In genomic region chr21:33940164-33940563, GRCh38 we compare ENCODE assay signal across 12 cellular contexts. TPM values are rescaled to one million over a fixed set of nuclear protein-coding genes. Genes with fewer than 3 reads are reported as not detected.
DNase-seq lines count a peak whose midpoint lies in the region; ATAC-seq, FAIRE-seq and TF ChIP-seq lines count a peak whose summit lies in the region.
"Had no signal": no experiment of that assay in that cellular context is flagged by ENCODE, and none has a peak within 500 bp of the region (broad histone marks: within the 10 kb centered on the region; RNA-seq: fewer than 3 reads in every experiment).

No MANE protein-coding gene starts in this region.

- RAD21 ChIA-PET in GM12878 (lab: Charles Lee; ENCODE audit: unreplicated experiment) = interaction anchor here (1.0 to 5.0 kb wide), 2 partner anchors 12 to 16 kb away, joined by 4 to 35 read pairs; no protein-coding TSS in a partner anchor

- H3K27me3 ChIP-seq in GM12878 (replicated peaks in 1 of 2; ENCODE audit: control insufficient read depth in 2 of 2, insufficient read depth in 2 of 2, low read length in 1 of 2) = no peaks in the 10 kb centered on the region

- H3K79me2 ChIP-seq in GM12878 (ENCODE audit: control insufficient read depth, insufficient read depth, low read length) = no peaks in the 10 kb centered on the region

- SMC1A ChIA-PET in GM12878 (lab: Charles Lee; ENCODE audit: uncharacterized antibody, unreplicated experiment) = interaction anchor here (1.0 to 3.9 kb wide), 2 partner anchors 8 to 100 kb away, joined by 3 to 30 read pairs; no protein-coding TSS in a partner anchor

- TF ChIP-seq CTCF in GM12878 (IDR thresholded peaks at IDR 0.05 in 2 of 3, conservative IDR thresholded peaks at IDR 0.05 in 1 of 3; ENCODE audit: control insufficient read depth in 2 of 3, extremely low read depth in 1 of 3, insufficient read depth in 1 of 3, low read depth in 3 of 3, low read length in 3 of 3) = no peak

- 44% methylated on average over 9 of the region's 9 CpGs for WGBS in GM12878 (ENCODE audit: insufficient coverage, insufficient replicate concordance, low lambda C conversion rate, missing lambda C conversion rate)

- in situ Hi-C loops in GM12878 (cut with MboI) = no loop called here

- no peaks in the 10 kb centered on the region for H4K20me1 ChIP-seq in GM12878 (ENCODE audit: control insufficient read depth, insufficient read depth)

- TF ChIP-seq EP300 in GM12878 (IDR thresholded peaks at IDR 0.05; ENCODE audit: borderline replicate concordance in 1 of 2, control insufficient read depth in 1 of 2, low read depth in 2 of 2, low read length in 2 of 2) = no peak

- CTCF ChIA-PET in GM12878 (lab: Yijun Ruan, JAX) = interaction anchor here (1.3 to 1.8 kb wide), 3 partner anchors 16 to 50 kb away, joined by 3 to 4 read pairs (median 3); no protein-coding TSS in a partner anchor

- no peak for TF ChIP-seq RAD21 in GM12878 (IDR thresholded peaks at IDR 0.05; ENCODE audit: insufficient read depth, low read depth, low read length)

- H3K27ac ChIP-seq in GM12878 (ENCODE audit: control insufficient read depth, insufficient read depth) = no peak overlapping the region
- H3K27ac ChIP-seq: HL-60 had no signal

- no peak overlapping the region for H3K4me2 ChIP-seq in GM12878 (ENCODE audit: control insufficient read depth, insufficient read depth)

- DNase-seq in CD1c-positive myeloid dendritic cell (ENCODE audit: extremely low spot score) = peak; percentile 49
- peak; percentile 68 to 74 for DNase-seq in Kasumi-1 (lab: John Stamatoyannopoulos, UW)
- no peak for DNase-seq in GM12878 (ENCODE audit: low read depth, low spot score)
- peak; percentile 67 for DNase-seq in myocyte (ENCODE audit: low read depth)
- DNase-seq in AG08395 (ENCODE audit: low spot score) = no peak
- DNase-seq in effector CD8-positive, alpha-beta T cell (lab: John Stamatoyannopoulos, UW) = no peak
- DNase-seq in NCI-H2227 treated with DMSO at 0.1 percent for 48 hours (lab: John Stamatoyannopoulos, UW) = no peak
- DNase-seq: hippocampal formation, mucosa of descending colon, T1000 had no signal

- ATAC-seq in GM12878 (no peak), HG03442 (IDR thresholded peaks at IDR 0.05; ENCODE audit: unreplicated experiment) (no peak)
- ATAC-seq: mucosa of descending colon had no signal

- no peak for TF ChIP-seq POLR2A in GM12878 (IDR thresholded peaks at IDR 0.05; ENCODE audit: low read depth, low read length)

- H3K4me1 ChIP-seq in GM12878 (ENCODE audit: control insufficient read depth, insufficient read depth, low read length) = peaks cover 9% of the 10 kb centered on the region

- no peak for FAIRE-seq in GM12878 (lab: Jason Lieb, UNC)

- POLR2A ChIA-PET in GM12878 (lab: Charles Lee) = interaction anchor here (0.6 kb wide), 1 partner anchor 49 kb away, joined by 3 read pairs; no protein-coding TSS in a partner anchor

- no peak overlapping the region for H2AFZ ChIP-seq in GM12878 (ENCODE audit: control insufficient read depth, low read depth, low read length)

- H3K36me3 ChIP-seq in GM12878 (ENCODE audit: control insufficient read depth in 2 of 2, insufficient read depth in 2 of 2, low read length in 1 of 2) = no peaks in the 10 kb centered on the region

- intact Hi-C loops in GM12878 (cut with micrococcal nuclease; ENCODE audit: unreplicated experiment) = no loop called here

- peaks cover 2% of the 10 kb centered on the region; the same call in 2 of the 3 replicates for H3K9me3 ChIP-seq in GM12878 (replicated peaks; ENCODE audit: control insufficient read depth, insufficient read depth, low read length)
- H3K9me3 ChIP-seq: mucosa of descending colon had no signal

- BruUV-seq in GM12878 (replicated peaks; lab: Mats Ljungman, UMichigan) = no TSS peak

- H3K4me3 ChIP-seq in GM12878 = no peak overlapping the region
- H3K4me3 ChIP-seq: mucosa of descending colon had no signal

- H3K9ac ChIP-seq in GM12878 (ENCODE audit: control insufficient read depth, insufficient read depth, low read length) = no peak overlapping the region

TF ChIP-seq in GM12878, 131 proteins besides CTCF, POLR2A, EP300 and RAD21:
- TF ChIP-seq SPI1 (IDR thresholded peaks at IDR 0.05; ENCODE audit: borderline replicate concordance, insufficient read depth, low read depth, low read length) = peak; percentile 28; the same call in 1 of the 2 replicates
- TF ChIP-seq ZNF24 (IDR thresholded peaks at IDR 0.05) = no peak
TF ChIP-seq in GM12878: peak in this region for 1.

RNA-seq across cellular contexts. Expression of gene ATP5PO, which starts 24.6 kb away (rescaled TPM):
- 77.0 and 85.3 TPM in 2 replicates for total RNA-seq in GM12878 (2013; cell fraction: nucleolus; rRNA removed)
- 251 and 274 TPM in 2 replicates for total RNA-seq in GM12878 (2014; rRNA removed)
- 274 and 284 TPM in 2 replicates for total RNA-seq in GM12878 (2014; rRNA removed; fragmentation: Illumina TruSeq; extraction: Trizol)
- 264 and 294 TPM in 2 replicates for total RNA-seq in GM12878 (2021)
- polyA plus RNA-seq in GM12878 (2011; ENCODE audit: low read depth) = 302 TPM
- 489 and 621 TPM in 2 replicates for polyA plus RNA-seq in GM12878 (2011; rRNA removed)
- 328 and 400 TPM in 2 replicates for polyA plus RNA-seq in GM12878 (2011; cell fraction: cytosol; rRNA removed)
- 156 and 195 TPM in 2 replicates for polyA plus RNA-seq in GM12878 (2011; cell fraction: nucleus; rRNA removed)
- 272 and 296 TPM in 2 replicates for polyA plus RNA-seq in GM12878 (2012)
- polyA plus RNA-seq in GM12878 (2014; fragmentation: Illumina TruSeq; extraction: Trizol) = 451 and 464 TPM in 2 replicates
- 1,000 to 10,000 TPM; 1,461 to 1,656 TPM for polyA plus RNA-seq in GM12878 (2014; fragmentation: Nextera tagmentation; extraction: Ambion mirVana)
- polyA plus RNA-seq in GM12878 (2014; rRNA removed) = 299 and 374 TPM in 2 replicates
- 100 to 1,000 TPM; 610 to 625 TPM for polyA plus RNA-seq in GM12878 (2016; fragmentation: Nextera tagmentation; extraction: Ambion mirVana)
- 172 and 176 TPM in 2 replicates for polyA minus RNA-seq in GM12878 (2011; rRNA and poly(A)+ RNA removed)
- polyA minus RNA-seq in GM12878 (2011; cell fraction: cytosol; rRNA and poly(A)+ RNA removed) = 36.1 and 53.4 TPM in 2 replicates
- 45.9 and 63.6 TPM in 2 replicates for polyA minus RNA-seq in GM12878 (2011; cell fraction: nucleus; rRNA and poly(A)+ RNA removed)
- total RNA-seq in myocyte = 198 and 272 TPM in 2 replicates
- polyA plus RNA-seq in myocyte (2012) = 170 TPM

Comparison
In these comparisons a context has a peak if more than half of its experiments do, and no peak if none do; other contexts are left out.
1. DNase-seq: peak in CD1c-positive myeloid dendritic cell (single experiment), Kasumi-1 (2 of 2) and myocyte (single experiment); none in GM12878 (single experiment), AG08395 (single experiment), effector CD8-positive, alpha-beta T cell (single experiment) and NCI-H2227 treated with DMSO at 0.1 percent for 48 hours (single experiment).